ENCODE assay signal across 1 cellular context in genomic region chr14:21455912-21456667, GRCh38.
TF ChIP-seq lines count a peak whose summit lies in the region.

Gene CHD8, minus strand, starts transcription at chr14:21456123. Its CDS starts 24,480 bp downstream, at chr14:21431643.

TF ChIP-seq in HepG2, 621 proteins besides CTCF, POLR2A, EP300 and RAD21 (continued from another document and continues in another):
- TF ChIP-seq KIAA2018 (CRISPR knock-in tag; IDR thresholded peaks at IDR 0.05; ENCODE audit: borderline replicate concordance) (no peak), TFDP1 (CRISPR knock-in tag; IDR thresholded peaks at IDR 0.05; ENCODE audit: borderline replicate concordance) (peak; percentile 59; the same call in 1 of the 2 replicates), ZNF557 (CRISPR knock-in tag; IDR thresholded peaks at IDR 0.05) (peak; percentile 26; the same call in 1 of the 2 replicates), ZNF792 (CRISPR knock-in tag; IDR thresholded peaks at IDR 0.05) (peak; percentile 95), ZNF747 (CRISPR knock-in tag; IDR thresholded peaks at IDR 0.05; ENCODE audit: borderline replicate concordance) (peak; percentile 87; the same call in 1 of the 2 replicates), PHB2 (IDR thresholded peaks at IDR 0.05; ENCODE audit: partially characterized antibody) (no peak), ZNF816 (CRISPR knock-in tag; IDR thresholded peaks at IDR 0.05; ENCODE audit: borderline replicate concordance) (peak; percentile 95), SRY (CRISPR knock-in tag; IDR thresholded peaks at IDR 0.05) (0 out of 2 replicates have a peak, but pooled peaks have one; percentile 55), SRSF4 (IDR thresholded peaks at IDR 0.05; ENCODE audit: low read depth, low read length, poor library complexity, severe bottlenecking) (no peak), ZNF225 (CRISPR knock-in tag; IDR thresholded peaks at IDR 0.05) (0 out of 2 replicates have a peak, but pooled peaks have one; percentile 18), ZNF138 (CRISPR knock-in tag; IDR thresholded peaks at IDR 0.05; ENCODE audit: low read depth) (no peak), SMAD3 (CRISPR knock-in tag; IDR thresholded peaks at IDR 0.05) (peak; percentile 89), CBX2 (IDR thresholded peaks at IDR 0.05; ENCODE audit: low read depth, low read length) (no peak), CBX2 (CRISPR knock-in tag; IDR thresholded peaks at IDR 0.05; ENCODE audit: low read depth) (0 out of 2 replicates have a peak, but pooled peaks have one; percentile 22), ZNF678 (CRISPR knock-in tag; IDR thresholded peaks at IDR 0.05) (no peak; the same call in 1 of the 2 replicates), TEAD2 (CRISPR knock-in tag; IDR thresholded peaks at IDR 0.05) (no peak), AKAP8 (CRISPR knock-in tag; IDR thresholded peaks at IDR 0.05) (no peak), ZNF362 (CRISPR knock-in tag; IDR thresholded peaks at IDR 0.05; ENCODE audit: borderline replicate concordance) (no peak), SP140L (CRISPR knock-in tag; IDR thresholded peaks at IDR 0.05; ENCODE audit: borderline replicate concordance) (no peak; the same call in 1 of the 2 replicates), MLXIP (CRISPR knock-in tag; IDR thresholded peaks at IDR 0.05; ENCODE audit: borderline replicate concordance) (no peak), E2F5 (CRISPR knock-in tag; conservative IDR thresholded peaks at IDR 0.05) (no peak), TFAP4 (IDR thresholded peaks at IDR 0.05; ENCODE audit: borderline replicate concordance, low read depth) (peak; percentile 67; the same call in 1 of the 2 replicates), NFIC (IDR thresholded peaks at IDR 0.05; ENCODE audit: low read length) (0 out of 2 replicates have a peak, but pooled peaks have one; percentile 19), LCORL (IDR thresholded peaks at IDR 0.05) (no peak), LCORL (CRISPR knock-in tag; IDR thresholded peaks at IDR 0.05) (peak; percentile 77; the same call in 1 of the 2 replicates), SNAPC2 (CRISPR knock-in tag; IDR thresholded peaks at IDR 0.05) (no peak; the same call in 1 of the 2 replicates), ZNF83 (CRISPR knock-in tag; IDR thresholded peaks at IDR 0.05; ENCODE audit: borderline replicate concordance) (no peak; the same call in 1 of the 2 replicates), ZNF639 (CRISPR knock-in tag; conservative IDR thresholded peaks at IDR 0.05) (no peak; the same call in 1 of the 2 replicates), ZNF335 (CRISPR knock-in tag; IDR thresholded peaks at IDR 0.05) (peak; percentile 100), IRF2 (CRISPR knock-in tag; IDR thresholded peaks at IDR 0.05) (peak; percentile 98), ERF (CRISPR knock-in tag; IDR thresholded peaks at IDR 0.05) (peak; percentile 84), THAP11 (CRISPR knock-in tag; IDR thresholded peaks at IDR 0.05) (peak; percentile 97), RARA (CRISPR knock-in tag; IDR thresholded peaks at IDR 0.05) (no peak; the same call in none of the 2 replicates), TMF1 (CRISPR knock-in tag; IDR thresholded peaks at IDR 0.05; ENCODE audit: low read depth) (no peak), ELF3 (CRISPR knock-in tag; IDR thresholded peaks at IDR 0.05) (peak; percentile 99), NFE2L2 (IDR thresholded peaks at IDR 0.05; ENCODE audit: low read length) (no peak), ZXDC (CRISPR knock-in tag; IDR thresholded peaks at IDR 0.05) (0 out of 2 replicates have a peak, but pooled peaks have one; percentile 28), KAT2B (IDR thresholded peaks at IDR 0.05; ENCODE audit: borderline replicate concordance, low read depth, low read length) (no peak), SP4 (CRISPR knock-in tag; IDR thresholded peaks at IDR 0.05) (peak; percentile 100)
